Comparison of ENCODE assay signal across 17 cellular contexts in genomic region chr3:172803489-172803888, GRCh38. TPM values are rescaled to one million over a fixed set of nuclear protein-coding genes. Genes with fewer than 3 reads are reported as not detected.
DNase-seq lines count a peak whose midpoint lies in the region; ATAC-seq, FAIRE-seq and TF ChIP-seq lines count a peak whose summit lies in the region.
"Had no signal": no experiment of that assay in that cellular context is flagged by ENCODE, and none has a peak within 500 bp of the region (broad histone marks: within the 10 kb centered on the region; RNA-seq: fewer than 3 reads in every experiment).

No MANE protein-coding gene starts in this region.

- H3K27me3 Mint-ChIP-seq in activated CD4-positive, alpha-beta T cell treated with anti-CD3 and anti-CD28 coated beads, Interleukin-2, amount 10 ng/mL, durations not matched to agents 24 days and 14 days: no peaks in the 10 kb centered on the region
- H3K27me3 Mint-ChIP-seq in activated CD4-positive, alpha-beta T cell treated with anti-CD3 and anti-CD28 coated beads for 36 hours: no peaks in the 10 kb centered on the region
- H3K27me3 Mint-ChIP-seq in CD4-positive, CD25-positive, alpha-beta regulatory T cell: no peaks in the 10 kb centered on the region
- H3K27me3 Mint-ChIP-seq in T-helper 2 cell treated with Interferon-gamma antibody and Interleukin-4, amounts not matched to agents 5 μg/mL and 100 μg/mL, for 36 hours (ENCODE audit: low read depth): no peaks in the 10 kb centered on the region
- H3K27me3 Mint-ChIP-seq in dendritic cell treated with granulocyte-macrophage colony-stimulating factor and Interleukin-4, amounts not matched to agents 40 ng/mL and 50 ng/mL, for 4 days: no peaks in the 10 kb centered on the region

- no peak for TF ChIP-seq CTCF in coronary artery (IDR thresholded peaks at IDR 0.05)

- POLR2A ChIA-PET in activated CD4-positive, alpha-beta T cell treated with anti-CD3 and anti-CD28 coated beads for 36 hours (lab: Charles Lee): no interaction called here

- intact Hi-C loops in activated CD4-positive, alpha-beta T cell treated with anti-CD3 and anti-CD28 coated beads, Interleukin-2, amount 10 ng/mL, durations not matched to agents 24 days and 14 days (cut with micrococcal nuclease): no loop called here
- intact Hi-C loops in activated CD4-positive, alpha-beta T cell treated with anti-CD3 and anti-CD28 coated beads for 36 hours (cut with DNase I, micrococcal nuclease): no loop called here
- intact Hi-C loops in dendritic cell treated with granulocyte-macrophage colony-stimulating factor and Interleukin-4, amounts not matched to agents 40 ng/mL and 50 ng/mL, for 4 days (cut with micrococcal nuclease): no loop called here

- ATAC-seq in activated CD4-positive, alpha-beta T cell treated with anti-CD3 and anti-CD28 coated beads for 36 hours: no peak
- no peak for ATAC-seq in CD4-positive, CD25-positive, alpha-beta regulatory T cell (ENCODE audit: low read depth in 2 of 2)
- ATAC-seq: CD8-positive, alpha-beta T cell had no signal

- peaks cover 8% of the 10 kb centered on the region for H3K4me1 Mint-ChIP-seq in activated CD4-positive, alpha-beta T cell treated with anti-CD3 and anti-CD28 coated beads, Interleukin-2, amount 10 ng/mL, durations not matched to agents 24 days and 14 days
- H3K4me1 Mint-ChIP-seq in activated CD4-positive, alpha-beta T cell treated with anti-CD3 and anti-CD28 coated beads for 36 hours: peaks cover 7% of the 10 kb centered on the region
- peaks cover 0 to 29% (median 16%) of the 10 kb centered on the region in 4 donors for H3K4me1 Mint-ChIP-seq in CD4-positive, CD25-positive, alpha-beta regulatory T cell
- H3K4me1 Mint-ChIP-seq in T-helper 2 cell treated with Interferon-gamma antibody and Interleukin-4, amounts not matched to agents 5 μg/mL and 100 μg/mL, for 36 hours (ENCODE audit: low read depth): peaks cover 2% of the 10 kb centered on the region
- H3K4me1 Mint-ChIP-seq in dendritic cell treated with granulocyte-macrophage colony-stimulating factor and Interleukin-4, amounts not matched to agents 40 ng/mL and 50 ng/mL, for 4 days (ENCODE audit: low read depth): no peaks in the 10 kb centered on the region

- H3K27ac ChIP-seq in CD4-positive, CD25-positive, alpha-beta regulatory T cell (ENCODE audit: insufficient read depth, low read length, poor library complexity, severe bottlenecking): no peak overlapping the region
- no peak overlapping the region for H3K27ac ChIP-seq in coronary artery

- H3K9me3 ChIP-seq in CD4-positive, CD25-positive, alpha-beta regulatory T cell (ENCODE audit: control insufficient read depth in 2 of 2, low read length in 2 of 2): no peaks in the 10 kb centered on the region

- no peak overlapping the region for H3K4me3 ChIP-seq in CD4-positive, CD25-positive, alpha-beta regulatory T cell (ENCODE audit: low read depth, low read length)
- H3K4me3 ChIP-seq in coronary artery: no peak overlapping the region

- no peak for DNase-seq in activated CD4-positive, alpha-beta T cell treated with anti-CD3 and anti-CD28 coated beads, Interleukin-2, amount 10 ng/mL, durations not matched to agents 24 days and 14 days
- no peak for DNase-seq in activated CD4-positive, alpha-beta T cell treated with anti-CD3 and anti-CD28 coated beads for 36 hours
- DNase-seq in CD4-positive, CD25-positive, alpha-beta regulatory T cell: peak in 1 of 3 donors; percentile 6
- no peak for DNase-seq in T-helper 2 cell treated with Interferon-gamma antibody and Interleukin-4, amounts not matched to agents 5 μg/mL and 100 μg/mL, for 36 hours (ENCODE audit: low spot score)
- DNase-seq in GM19239 (ENCODE audit: insufficient read length, low spot score) (no peak), coronary artery (ENCODE audit: low spot score) (no peak), cerebellar nuclear complex (lab: John Stamatoyannopoulos, UW) (no peak)
- DNase-seq: CD8-positive, alpha-beta T cell; DMS79 treated with DMSO at 0.1 percent for 48 hours; GOT3; NCI-H1105; NCI-H1694 treated with DMSO at 0.1 percent for 48 hours; NCI-H2107; NCI-H2227 treated with DMSO at 0.1 percent for 48 hours; NCI-H524 treated with DMSO at 0.1 percent for 48 hours had no signal

- H3K36me3 Mint-ChIP-seq in activated CD4-positive, alpha-beta T cell treated with anti-CD3 and anti-CD28 coated beads, Interleukin-2, amount 10 ng/mL, durations not matched to agents 24 days and 14 days (ENCODE audit: low read depth): peaks cover 32% of the 10 kb centered on the region
- H3K36me3 Mint-ChIP-seq in activated CD4-positive, alpha-beta T cell treated with anti-CD3 and anti-CD28 coated beads for 36 hours (ENCODE audit: low read depth): peaks cover 15% of the 10 kb centered on the region
- peaks cover 4% of the 10 kb centered on the region for H3K36me3 Mint-ChIP-seq in CD4-positive, CD25-positive, alpha-beta regulatory T cell
- H3K36me3 Mint-ChIP-seq in T-helper 2 cell treated with Interferon-gamma antibody and Interleukin-4, amounts not matched to agents 5 μg/mL and 100 μg/mL, for 36 hours (ENCODE audit: low read depth): peaks cover 39% of the 10 kb centered on the region
- H3K36me3 Mint-ChIP-seq in dendritic cell treated with granulocyte-macrophage colony-stimulating factor and Interleukin-4, amounts not matched to agents 40 ng/mL and 50 ng/mL, for 4 days (ENCODE audit: low read depth): peaks cover 41% of the 10 kb centered on the region

- peak overlapping the region; percentile 81 for H3K27ac Mint-ChIP-seq in activated CD4-positive, alpha-beta T cell treated with anti-CD3 and anti-CD28 coated beads, Interleukin-2, amount 10 ng/mL, durations not matched to agents 24 days and 14 days
- no peak overlapping the region for H3K27ac Mint-ChIP-seq in activated CD4-positive, alpha-beta T cell treated with anti-CD3 and anti-CD28 coated beads for 36 hours
- peak overlapping the region in 2 of 3 donors; percentile 73 to 85 for H3K27ac Mint-ChIP-seq in CD4-positive, CD25-positive, alpha-beta regulatory T cell
- H3K27ac Mint-ChIP-seq in T-helper 2 cell treated with Interferon-gamma antibody and Interleukin-4, amounts not matched to agents 5 μg/mL and 100 μg/mL, for 36 hours: peak overlapping the region; percentile 70
- peak overlapping the region; percentile 28 for H3K27ac Mint-ChIP-seq in dendritic cell treated with granulocyte-macrophage colony-stimulating factor and Interleukin-4, amounts not matched to agents 40 ng/mL and 50 ng/mL, for 4 days
- H3K27ac Mint-ChIP-seq: CD8-positive, alpha-beta T cell had no signal

- CTCF ChIA-PET in activated CD4-positive, alpha-beta T cell treated with anti-CD3 and anti-CD28 coated beads for 36 hours (lab: Charles Lee): interaction anchor here (1.7 kb wide), 1 partner anchor 12 kb away, joined by 8 read pairs; no protein-coding TSS in a partner anchor

- no peaks in the 10 kb centered on the region for H3K9me3 Mint-ChIP-seq in activated CD4-positive, alpha-beta T cell treated with anti-CD3 and anti-CD28 coated beads, Interleukin-2, amount 10 ng/mL, durations not matched to agents 24 days and 14 days
- H3K9me3 Mint-ChIP-seq in activated CD4-positive, alpha-beta T cell treated with anti-CD3 and anti-CD28 coated beads for 36 hours (ENCODE audit: low read depth): no peaks in the 10 kb centered on the region
- no peaks in the 10 kb centered on the region for H3K9me3 Mint-ChIP-seq in CD4-positive, CD25-positive, alpha-beta regulatory T cell
- H3K9me3 Mint-ChIP-seq in T-helper 2 cell treated with Interferon-gamma antibody and Interleukin-4, amounts not matched to agents 5 μg/mL and 100 μg/mL, for 36 hours: no peaks in the 10 kb centered on the region
- no peaks in the 10 kb centered on the region for H3K9me3 Mint-ChIP-seq in dendritic cell treated with granulocyte-macrophage colony-stimulating factor and Interleukin-4, amounts not matched to agents 40 ng/mL and 50 ng/mL, for 4 days
- H3K9me3 Mint-ChIP-seq: CD8-positive, alpha-beta T cell had no signal

- H3K36me3 ChIP-seq in CD4-positive, CD25-positive, alpha-beta regulatory T cell (ENCODE audit: control insufficient read depth, insufficient read depth, low read length): no peaks in the 10 kb centered on the region

- FAIRE-seq in GM19239 (lab: Jason Lieb, UNC): no peak
- FAIRE-seq: D721Med had no signal

- H3K4me1 ChIP-seq in CD4-positive, CD25-positive, alpha-beta regulatory T cell (ENCODE audit: control insufficient read depth, insufficient read depth, low read length, poor library complexity, severe bottlenecking): no peaks in the 10 kb centered on the region

- H3K27me3 ChIP-seq in CD4-positive, CD25-positive, alpha-beta regulatory T cell (ENCODE audit: control insufficient read depth, insufficient read depth, low read length): no peaks in the 10 kb centered on the region

- H3K4me3 Mint-ChIP-seq in activated CD4-positive, alpha-beta T cell treated with anti-CD3 and anti-CD28 coated beads, Interleukin-2, amount 10 ng/mL, durations not matched to agents 24 days and 14 days: peak overlapping the region; percentile 61
- no peak overlapping the region for H3K4me3 Mint-ChIP-seq in activated CD4-positive, alpha-beta T cell treated with anti-CD3 and anti-CD28 coated beads for 36 hours
- H3K4me3 Mint-ChIP-seq in CD4-positive, CD25-positive, alpha-beta regulatory T cell: peak overlapping the region in 3 of 4 donors; percentile 51 to 73 (median 64)
- H3K4me3 Mint-ChIP-seq in T-helper 2 cell treated with Interferon-gamma antibody and Interleukin-4, amounts not matched to agents 5 μg/mL and 100 μg/mL, for 36 hours: no peak overlapping the region
- no peak overlapping the region for H3K4me3 Mint-ChIP-seq in dendritic cell treated with granulocyte-macrophage colony-stimulating factor and Interleukin-4, amounts not matched to agents 40 ng/mL and 50 ng/mL, for 4 days
- H3K4me3 Mint-ChIP-seq: CD8-positive, alpha-beta T cell had no signal

RNA-seq across cellular contexts. Expression of gene ECT2, which starts 53.0 kb away (rescaled TPM):
- 36.2 and 40.4 TPM in 2 replicates for total RNA-seq in activated CD4-positive, alpha-beta T cell treated with anti-CD3 and anti-CD28 coated beads, Interleukin-2, amount 10 ng/mL, durations not matched to agents 24 days and 14 days
- total RNA-seq in activated CD4-positive, alpha-beta T cell treated with anti-CD3 and anti-CD28 coated beads for 36 hours: 10 to 100 TPM; 39.4 to 40.6 TPM
- 2.7 TPM for total RNA-seq in CD4-positive, CD25-positive, alpha-beta regulatory T cell
- 1 to 10 TPM; 1.1 to 2.9 (median 1.9) TPM for polyA plus RNA-seq in CD4-positive, CD25-positive, alpha-beta regulatory T cell

Comparison
In these comparisons a context has a peak if more than half of its experiments do, and no peak if none do; other contexts are left out.
1. H3K4me3 Mint-ChIP-seq: peak in activated CD4-positive, alpha-beta T cell treated with anti-CD3 and anti-CD28 coated beads, Interleukin-2, amount 10 ng/mL, durations not matched to agents 24 days and 14 days (single experiment) and CD4-positive, CD25-positive, alpha-beta regulatory T cell (3 of 4); none in activated CD4-positive, alpha-beta T cell treated with anti-CD3 and anti-CD28 coated beads for 36 hours (single experiment), T-helper 2 cell treated with Interferon-gamma antibody and Interleukin-4, amounts not matched to agents 5 μg/mL and 100 μg/mL, for 36 hours (single experiment) and dendritic cell treated with granulocyte-macrophage colony-stimulating factor and Interleukin-4, amounts not matched to agents 40 ng/mL and 50 ng/mL, for 4 days (single experiment).